8 cellular contexts compared by ENCODE assay signal in the genomic region with DNA sequence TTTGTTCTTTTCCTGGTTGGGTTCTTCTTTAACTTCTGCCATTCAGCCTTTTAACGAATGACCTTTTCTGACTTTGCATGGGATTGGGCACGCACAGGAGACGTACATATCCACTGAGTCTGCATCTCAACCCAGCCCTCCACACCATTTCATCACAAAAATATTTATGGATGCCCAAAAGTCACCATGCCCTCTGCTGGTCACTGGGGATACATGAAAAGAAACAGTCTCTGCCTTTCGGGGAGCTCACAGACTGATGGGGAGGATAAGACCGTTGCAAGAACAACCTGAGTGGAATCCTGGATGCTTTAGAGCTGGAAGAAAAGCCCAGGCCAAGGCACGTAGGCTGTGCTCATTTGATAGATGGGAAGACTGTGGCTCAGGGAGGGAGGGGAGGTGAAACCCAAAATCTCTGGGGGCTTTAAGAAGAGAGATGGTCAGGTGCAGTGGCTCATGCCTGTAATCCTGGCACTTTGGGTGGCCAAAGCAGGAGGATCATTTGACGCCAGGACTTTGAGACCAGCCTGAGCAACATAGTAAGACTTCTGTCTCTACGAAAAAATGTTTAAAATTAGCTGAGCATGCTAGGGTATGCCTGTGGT. TPM values are rescaled to one million over a fixed set of nuclear protein-coding genes. Genes with fewer than 3 reads are reported as not detected.
A peak's percentile ranks its signal among the peaks of the same experiment; 100 is the strongest.
DNase-seq lines count a peak whose midpoint lies in the region; ATAC-seq and TF ChIP-seq lines count a peak whose summit lies in the region.

No MANE protein-coding gene starts in this region.

- H3K27ac ChIP-seq in 22Rv1 (no peak overlapping the region), spleen (no peak overlapping the region)

- no peaks in the 10 kb centered on the region for H3K36me3 ChIP-seq in spleen

- no peaks in the 10 kb centered on the region for H3K36me3 Mint-ChIP-seq in activated naive CD4-positive, alpha-beta T cell treated with anti-CD3 and anti-CD28 coated beads, Interleukin-2, amount 10 ng/mL, durations not matched to agents 7 days and 5 days

- intact Hi-C loops in left ventricle myocardium superior (cut with micrococcal nuclease) = loop anchor here (5.0 to 10.0 kb wide), 2 partner anchors 83 to 84 kb away; a partner anchor contains a TSS
- intact Hi-C loops in spleen (cut with DNase I; ENCODE audit: low total_unique reads) = loop anchor here (10.0 kb wide), 2 partner anchors 84 to 86 kb away; a partner anchor contains a TSS

- DNase-seq in DMS53 treated with DMSO at 0.1 percent for 48 hours (lab: John Stamatoyannopoulos, UW; ENCODE audit: unreplicated experiment) (peak; percentile 12), NCI-H146 (lab: John Stamatoyannopoulos, UW) (peak; percentile 42), left ventricle myocardium superior (no peak), spleen (no peak), DMS79 (lab: John Stamatoyannopoulos, UW) (no peak)
- peak; percentile 55 for DNase-seq in activated naive CD4-positive, alpha-beta T cell treated with anti-CD3 and anti-CD28 coated beads, Interleukin-2, amount 10 ng/mL, durations not matched to agents 7 days and 5 days

- H3K4me1 Mint-ChIP-seq in activated naive CD4-positive, alpha-beta T cell treated with anti-CD3 and anti-CD28 coated beads, Interleukin-2, amount 10 ng/mL, durations not matched to agents 7 days and 5 days = peaks cover 8% of the 10 kb centered on the region

- H3K27me3 Mint-ChIP-seq in activated naive CD4-positive, alpha-beta T cell treated with anti-CD3 and anti-CD28 coated beads, Interleukin-2, amount 10 ng/mL, durations not matched to agents 7 days and 5 days = peaks cover 54% of the 10 kb centered on the region

- peak; percentile 29 for ATAC-seq in left ventricle myocardium superior
- ATAC-seq in HG03460 (IDR thresholded peaks at IDR 0.05; ENCODE audit: unreplicated experiment) = no peak

- no peak overlapping the region for H3K4me3 Mint-ChIP-seq in activated naive CD4-positive, alpha-beta T cell treated with anti-CD3 and anti-CD28 coated beads, Interleukin-2, amount 10 ng/mL, durations not matched to agents 7 days and 5 days

- WGBS in spleen, 5 donors = 28 to 38% (median 35%) methylated on average over 8 of the region's 8 CpGs

- TF ChIP-seq POLR2A in spleen (IDR thresholded peaks at IDR 0.05) = no peak

- H3K27ac Mint-ChIP-seq in activated naive CD4-positive, alpha-beta T cell treated with anti-CD3 and anti-CD28 coated beads, Interleukin-2, amount 10 ng/mL, durations not matched to agents 7 days and 5 days = no peak overlapping the region

- CTCF ChIA-PET in activated naive CD4-positive, alpha-beta T cell treated with anti-CD3 and anti-CD28 coated beads, Interleukin-2, amount 10 ng/mL, durations not matched to agents 7 days and 5 days (lab: Charles Lee) = interaction anchor here (0.6 to 2.2 kb wide), 19 partner anchors 9 to 180 kb away, joined by 3 to 20 read pairs (median 4); a partner anchor contains a TSS

- TF ChIP-seq CTCF in 22Rv1 (IDR thresholded peaks at IDR 0.05) = peak; percentile 70
- peak; percentile 5 to 66 (median 60) for TF ChIP-seq CTCF in spleen (IDR thresholded peaks at IDR 0.05 in 8 of 11, conservative IDR thresholded peaks at IDR 0.05 in 3 of 11)

- no peaks in the 10 kb centered on the region for H3K9me3 Mint-ChIP-seq in activated naive CD4-positive, alpha-beta T cell treated with anti-CD3 and anti-CD28 coated beads, Interleukin-2, amount 10 ng/mL, durations not matched to agents 7 days and 5 days

- H3K4me3 ChIP-seq in spleen = no peak overlapping the region

- H3K4me1 ChIP-seq in spleen = peaks cover 0 to 9% (median 0%) of the 10 kb centered on the region in 6 donors

- H3K9me3 ChIP-seq in spleen = no peaks in the 10 kb centered on the region

- peaks cover 0 to 15% (median 0%) of the 10 kb centered on the region in 7 donors for H3K27me3 ChIP-seq in spleen (replicated peaks in 1 of 7)

RNA-seq across cellular contexts. Expression of a gene that starts 7.9 kb away (rescaled TPM):
- total RNA-seq in left ventricle myocardium superior (86.3 TPM), spleen (10 to 100 TPM; 25.3 to 96.9 (median 43.8) TPM)
- 100 to 1,000 TPM in 2 of 3 donors, 10 to 100 TPM in 1; 73.3 to 176 (median 112) TPM for polyA plus RNA-seq in spleen

RNA-seq across cellular contexts. Expression of a gene that starts 11.2 kb away (rescaled TPM):
- total RNA-seq in left ventricle myocardium superior = 3.8 TPM
- under 1 TPM in 1 of 7 donors, not detected in 6; 0.77 TPM for total RNA-seq in spleen
- 10 to 100 TPM in 1 of 3 donors, 1 to 10 TPM in 1, not detected in 1; 1.5 to 11.5 TPM for polyA plus RNA-seq in spleen

RNA-seq across cellular contexts. Expression of a gene that starts 25.1 kb away (rescaled TPM):
- 123 TPM for total RNA-seq in left ventricle myocardium superior
- total RNA-seq in spleen = 10 to 100 TPM in 6 of 7 donors, 1 to 10 TPM in 1; 2.5 to 49.6 (median 19.7) TPM
- 10 to 100 TPM; 21.0 to 34.0 (median 33.0) TPM for polyA plus RNA-seq in spleen

RNA-seq across cellular contexts. Expression of a gene that starts 32.0 kb away (rescaled TPM):
- total RNA-seq in left ventricle myocardium superior (6.8 TPM), spleen (1 to 10 TPM in 6 of 7 donors, under 1 TPM in 1; 0.44 to 6.1 (median 3.5) TPM)
- polyA plus RNA-seq in spleen = 10 to 100 TPM in 1 of 3 donors, 1 to 10 TPM in 1, under 1 TPM in 1; 0.93 to 11.8 (median 7.6) TPM

RNA-seq across cellular contexts. Expression of a gene that starts 35.6 kb away (rescaled TPM):
- not detected for total RNA-seq in left ventricle myocardium superior
- total RNA-seq in spleen = not detected
- not detected for polyA plus RNA-seq in spleen

Comparison
In these comparisons a context has a peak if more than half of its experiments do, and no peak if none do; other contexts are left out.
1. DNase-seq: peak in DMS53 treated with DMSO at 0.1 percent for 48 hours (single experiment), NCI-H146 (single experiment) and activated naive CD4-positive, alpha-beta T cell treated with anti-CD3 and anti-CD28 coated beads, Interleukin-2, amount 10 ng/mL, durations not matched to agents 7 days and 5 days (single experiment); none in left ventricle myocardium superior (single experiment), spleen (single experiment) and DMS79 (single experiment).